ENCODE assay signal across 18 cellular contexts in genomic region chr11:116891746-116892145, GRCh38. TPM values are rescaled to one million over a fixed set of nuclear protein-coding genes. Genes with fewer than 3 reads are reported as not detected.
DNase-seq lines count a peak whose midpoint lies in the region; ATAC-seq, FAIRE-seq and TF ChIP-seq lines count a peak whose summit lies in the region.
"Had no signal": no experiment of that assay in that cellular context is flagged by ENCODE, and none has a peak within 500 bp of the region (broad histone marks: within the 10 kb centered on the region; RNA-seq: fewer than 3 reads in every experiment).

No MANE protein-coding gene starts in this region.

- intact Hi-C loops in GM12878 (cut with micrococcal nuclease; ENCODE audit: unreplicated experiment) (no loop called here), lower lobe of right lung (cut with DNase I) (no loop called here)

- RAD21 ChIA-PET in GM12878 (lab: Charles Lee; ENCODE audit: unreplicated experiment): no interaction called here

- H3K27ac ChIP-seq in GM12878 (ENCODE audit: control insufficient read depth, insufficient read depth) (no peak overlapping the region), lower lobe of right lung (no peak overlapping the region)

- no peak overlapping the region for H3K9ac ChIP-seq in GM12878 (ENCODE audit: control insufficient read depth, insufficient read depth, low read length)

- in situ Hi-C loops in GM12878 (cut with MboI): no loop called here

- TF ChIP-seq RAD21 in GM12878 (IDR thresholded peaks at IDR 0.05; ENCODE audit: insufficient read depth, low read depth, low read length): 0 out of 2 replicates have a peak, but pooled peaks have one; percentile 19

- POLR2A ChIA-PET in GM10248 (lab: Yijun Ruan, JAX) (no interaction called here), GM12878 (lab: Charles Lee) (no interaction called here)

- SMC1A ChIA-PET in GM12878 (lab: Charles Lee; ENCODE audit: uncharacterized antibody, unreplicated experiment): interaction anchor here (1.2 kb wide), 1 partner anchor 38 kb away, joined by 3 read pairs; no protein-coding TSS in a partner anchor

- TF ChIP-seq EP300 in GM12878 (IDR thresholded peaks at IDR 0.05; ENCODE audit: borderline replicate concordance in 1 of 2, control insufficient read depth in 1 of 2, low read depth in 2 of 2, low read length in 2 of 2): no peak

- 0 out of 2 replicates have a peak, but pooled peaks cover 3% of the 10 kb centered on the region for H3K4me1 ChIP-seq in GM12878 (ENCODE audit: control insufficient read depth, insufficient read depth, low read length)
- peaks cover 11% of the 10 kb centered on the region for H3K4me1 ChIP-seq in lower lobe of right lung

- H3K4me3 ChIP-seq in GM12878 (no peak overlapping the region), lower lobe of right lung (no peak overlapping the region)

- TSS peak; percentile 2 for BruUV-seq in GM12878 (replicated peaks; lab: Mats Ljungman, UMichigan)

- FAIRE-seq in GM12878 (lab: Jason Lieb, UNC): no peak

- no peaks in the 10 kb centered on the region for H3K79me2 ChIP-seq in GM12878 (ENCODE audit: control insufficient read depth, insufficient read depth, low read length)

- H3K27me3 ChIP-seq in GM12878 (replicated peaks in 1 of 2; ENCODE audit: control insufficient read depth in 2 of 2, insufficient read depth in 2 of 2, low read length in 1 of 2): no peaks in the 10 kb centered on the region
- H3K27me3 ChIP-seq in lower lobe of right lung (ENCODE audit: low read depth): no peaks in the 10 kb centered on the region

- no peak overlapping the region for H2AFZ ChIP-seq in GM12878 (ENCODE audit: control insufficient read depth, low read depth, low read length)

- peak; percentile 60 for DNase-seq in Ammon's horn (ENCODE audit: low spot score)
- no peak for DNase-seq in GM10248 (ENCODE audit: extremely low spot score)
- no peak for DNase-seq in GM12878 (ENCODE audit: low read depth, low spot score)
- peak; percentile 19 for DNase-seq in midbrain (lab: John Stamatoyannopoulos, UW)
- no peak for DNase-seq in HUDEP-2 (lab: John Stamatoyannopoulos, UW; ENCODE audit: unreplicated experiment in 76 of 76)
- no peak for DNase-seq in OCI-M2 (lab: John Stamatoyannopoulos, UW; ENCODE audit: unreplicated experiment)
- DNase-seq in lower lobe of right lung: no peak
- DNase-seq: AML-193; CD4-positive, alpha-beta T cell; DND-41; GDM1; H9; NCI-H1417; NCI-H2029; NCI-H2171 treated with DMSO at 0.1 percent for 48 hours; NCI-H510A; SHP77 treated with DMSO at 0.1 percent for 48 hours had no signal

- H4K20me1 ChIP-seq in GM12878 (ENCODE audit: control insufficient read depth, insufficient read depth): no peaks in the 10 kb centered on the region

- TF ChIP-seq CTCF in GM10248 (IDR thresholded peaks at IDR 0.05; ENCODE audit: control extremely low read depth, extremely low read depth, low read depth, missing control alignments) (peak; percentile 26), GM12878 (IDR thresholded peaks at IDR 0.05 in 2 of 3, conservative IDR thresholded peaks at IDR 0.05 in 1 of 3; ENCODE audit: control insufficient read depth in 2 of 3, extremely low read depth in 1 of 3, insufficient read depth in 1 of 3, low read depth in 3 of 3, low read length in 3 of 3) (peak in 1 of 3 experiments; percentile 25; a peak in 2 of 6 replicates), lower lobe of right lung (IDR thresholded peaks at IDR 0.05) (no peak)

- ATAC-seq in GM12878: no peak
- ATAC-seq in lower lobe of right lung: no peak

- no peak for TF ChIP-seq POLR2A in GM12878 (IDR thresholded peaks at IDR 0.05; ENCODE audit: low read depth, low read length)

- H3K9me3 ChIP-seq in GM12878 (replicated peaks; ENCODE audit: control insufficient read depth, insufficient read depth, low read length) (no peaks in the 10 kb centered on the region), lower lobe of right lung (no peaks in the 10 kb centered on the region)

- 98% methylated on average over 2 of the region's 2 CpGs for WGBS in GM12878 (ENCODE audit: insufficient coverage, insufficient replicate concordance, low lambda C conversion rate, missing lambda C conversion rate)

- H3K4me2 ChIP-seq in GM12878 (ENCODE audit: control insufficient read depth, insufficient read depth): no peak overlapping the region

- CTCF ChIA-PET in GM10248 (lab: Yijun Ruan, JAX) (interaction anchor here (1.0 to 5.4 kb wide), 4 partner anchors 13 to 214 kb away, joined by 3 to 46 read pairs (median 6); no protein-coding TSS in a partner anchor), GM12878 (lab: Yijun Ruan, JAX) (interaction anchor here (0.6 to 5.6 kb wide), 4 partner anchors 12 to 270 kb away, joined by 3 to 25 read pairs (median 8); no protein-coding TSS in a partner anchor)

- H3K36me3 ChIP-seq in GM12878 (ENCODE audit: control insufficient read depth in 2 of 2, insufficient read depth in 2 of 2, low read length in 1 of 2) (peaks cover 0 to 7% of the 10 kb centered on the region in 2 experiments; a peak in 3 of 4 replicates), lower lobe of right lung (peaks cover 46% of the 10 kb centered on the region)

TF ChIP-seq in GM12878, 131 proteins besides CTCF, POLR2A, EP300 and RAD21 (continues in another document):
- TF ChIP-seq MLLT1 (IDR thresholded peaks at IDR 0.05) (no peak), PAX8 (IDR thresholded peaks at IDR 0.05) (no peak), ZNF687 (IDR thresholded peaks at IDR 0.05) (no peak), IRF5 (IDR thresholded peaks at IDR 0.05; ENCODE audit: borderline replicate concordance) (no peak)

RNA-seq across cellular contexts. Expression of gene APOA1, which starts 54.3 kb away (rescaled TPM):
- total RNA-seq in GM12878 (2013; cell fraction: nucleolus; rRNA removed): not detected in 2 replicates
- total RNA-seq in GM12878 (2014; rRNA removed) (0.33 and 0.56 TPM in 2 replicates), GM12878 (2014; rRNA removed; fragmentation: Illumina TruSeq; extraction: Trizol) (not detected in 2 replicates), GM12878 (2021) (2.0 and 2.4 TPM in 2 replicates), lower lobe of right lung (3.7 TPM)
- polyA plus RNA-seq in GM12878 (2011; ENCODE audit: low read depth): not detected
- polyA plus RNA-seq in GM12878 (2011; rRNA removed) (0.10 TPM in 1 of 2 replicates, not detected in the other), GM12878 (2014; fragmentation: Illumina TruSeq; extraction: Trizol) (not detected in 2 replicates), GM12878 (2014; fragmentation: Nextera tagmentation; extraction: Ambion mirVana) (under 1 TPM; 0.16 to 0.24 TPM), GM12878 (2014; rRNA removed) (0.41 TPM in 1 of 2 replicates, not detected in the other), GM12878 (2016; fragmentation: Nextera tagmentation; extraction: Ambion mirVana) (under 1 TPM; 0.23 to 0.42 TPM)
- polyA plus RNA-seq in GM12878 (2011; cell fraction: cytosol; rRNA removed): 0.07 and 0.18 TPM in 2 replicates
- 0.59 and 0.73 TPM in 2 replicates for polyA plus RNA-seq in GM12878 (2011; cell fraction: nucleus; rRNA removed)
- polyA plus RNA-seq in GM12878 (2012): 0.13 and 0.35 TPM in 2 replicates
- polyA minus RNA-seq in GM12878 (2011; rRNA and poly(A)+ RNA removed): 0.21 TPM in 1 of 2 replicates, not detected in the other
- not detected in 2 replicates for polyA minus RNA-seq in GM12878 (2011; cell fraction: cytosol; rRNA and poly(A)+ RNA removed)
- 1.5 TPM in 1 of 2 replicates, not detected in the other for polyA minus RNA-seq in GM12878 (2011; cell fraction: nucleus; rRNA and poly(A)+ RNA removed)
- total RNA-seq: LHCN-M2 had no signal

Comparison
In these comparisons a context has a peak if more than half of its experiments do, and no peak if none do; other contexts are left out.
1. DNase-seq: peak in Ammon's horn (single experiment) and midbrain (single experiment); none in GM10248 (single experiment), GM12878 (single experiment), HUDEP-2 (0 of 76), OCI-M2 (single experiment) and lower lobe of right lung (single experiment).